ENCODE assay signal across 31 cellular contexts in genomic region chr4:158763462-158763861, GRCh38.
"Had no signal": no experiment of that assay in that cellular context is flagged by ENCODE, and none has a peak within 500 bp of the region (broad histone marks: within the 10 kb centered on the region; RNA-seq: fewer than 3 reads in every experiment).

No MANE protein-coding gene starts in this region.

- H3K79me2 ChIP-seq: parathyroid adenoma had no signal

- H3K9me3 Mint-ChIP-seq: immature natural killer cell, natural killer cell had no signal

- H3K27ac ChIP-seq: left lung, neural progenitor cell, neutrophil, parathyroid adenoma, right atrium auricular region, skin epidermis, stomach, testis, thyroid gland, transverse colon, upper lobe of right lung had no signal

- H2AFZ ChIP-seq: neural progenitor cell, parathyroid adenoma had no signal

- H3K36me3 ChIP-seq: left lung, neural progenitor cell, neutrophil, right atrium auricular region, stomach, thyroid gland, transverse colon, upper lobe of right lung had no signal

- H3K9ac ChIP-seq: neural progenitor cell, parathyroid adenoma had no signal

- H3K27ac Mint-ChIP-seq: immature natural killer cell; mesothelial cell of epicardium; naive B cell; natural killer cell; nephron progenitor cell; neural progenitor cell; stimulated activated naive B cell treated with anti-CD40 and anti-IgM and Interleukin-4, amounts not matched to agents 10 μg/mL and 1 μg/mL and 100 μg/mL, for 72 hours had no signal

- H3K4me3 Mint-ChIP-seq: immature natural killer cell; mesothelial cell of epicardium; naive B cell; natural killer cell; nephron progenitor cell; neural progenitor cell; stimulated activated naive B cell treated with anti-CD40 and anti-IgM and Interleukin-4, amounts not matched to agents 10 μg/mL and 1 μg/mL and 100 μg/mL, for 72 hours had no signal

- H3K4me3 ChIP-seq: left lung, lung, neural progenitor cell, right atrium auricular region, skin epidermis, stomach, testis, thyroid gland, transverse colon, upper lobe of right lung had no signal

- H3K4me2 ChIP-seq: neural progenitor cell had no signal

- FAIRE-seq: islet of Langerhans, kidney, urothelium cell line had no signal

- ATAC-seq: left colon; left lung; natural killer cell; sciatic nerve; stimulated activated naive B cell treated with anti-CD40 and anti-IgM and Interleukin-4, amounts not matched to agents 10 μg/mL and 1 μg/mL and 100 μg/mL, for 72 hours; stimulated activated naive CD8-positive, alpha-beta T cell treated with anti-CD3 and anti-CD28 coated beads, Interleukin-15, Interleukin-2, amounts not matched to agents 100 U/mL and 50 U/mL, for 24 hours; upper lobe of right lung had no signal

- DNase-seq: hypothalamus; immature natural killer cell; kidney; left colon; left lung; mesendoderm; naive B cell; natural killer cell; nephron progenitor cell; occipital lobe; stimulated activated CD4-positive, alpha-beta T cell treated with anti-CD3 and anti-CD28 coated beads, Interleukin-12 subunit alpha, Interleukin-12 subunit beta, amount 100 ng/mL, for 4 hours; stimulated activated CD4-positive, alpha-beta T cell treated with anti-CD3 and anti-CD28 coated beads, Interleukin-15, amount 100 ng/mL, for 24 hours; stimulated activated CD4-positive, alpha-beta T cell treated with anti-CD3 and anti-CD28 coated beads, Interleukin-2, amount 100 ng/mL, for 24 hours; stimulated activated CD4-positive, alpha-beta T cell treated with anti-CD3 and anti-CD28 coated beads, Interleukin-4, amount 100 ng/mL, for 1 hour; stimulated activated naive B cell treated with anti-CD40 and anti-IgM and Interleukin-4, amounts not matched to agents 10 μg/mL and 1 μg/mL and 100 μg/mL, for 72 hours; stimulated activated naive CD8-positive, alpha-beta T cell treated with anti-CD3 and anti-CD28 coated beads, Interleukin-15, Interleukin-2, amounts not matched to agents 100 U/mL and 50 U/mL, for 24 hours; stomach; testis; thyroid gland; transverse colon; upper lobe of right lung had no signal

- H3K27me3 ChIP-seq: left lung, neutrophil, right atrium auricular region, stomach, testis, thyroid gland, transverse colon, upper lobe of right lung had no signal

- H3K36me3 Mint-ChIP-seq: immature natural killer cell; mesothelial cell of epicardium; natural killer cell; neural progenitor cell; stimulated activated naive B cell treated with anti-CD40 and anti-IgM and Interleukin-4, amounts not matched to agents 10 μg/mL and 1 μg/mL and 100 μg/mL, for 72 hours had no signal

- H3K9me3 ChIP-seq: left lung, neutrophil, right atrium auricular region, stomach, testis, thyroid gland, transverse colon, upper lobe of right lung had no signal

- H3K4me1 ChIP-seq: neural progenitor cell, parathyroid adenoma, right atrium auricular region, testis had no signal
